Comparison of ENCODE assay signal across 7 cellular contexts in the genomic region with DNA sequence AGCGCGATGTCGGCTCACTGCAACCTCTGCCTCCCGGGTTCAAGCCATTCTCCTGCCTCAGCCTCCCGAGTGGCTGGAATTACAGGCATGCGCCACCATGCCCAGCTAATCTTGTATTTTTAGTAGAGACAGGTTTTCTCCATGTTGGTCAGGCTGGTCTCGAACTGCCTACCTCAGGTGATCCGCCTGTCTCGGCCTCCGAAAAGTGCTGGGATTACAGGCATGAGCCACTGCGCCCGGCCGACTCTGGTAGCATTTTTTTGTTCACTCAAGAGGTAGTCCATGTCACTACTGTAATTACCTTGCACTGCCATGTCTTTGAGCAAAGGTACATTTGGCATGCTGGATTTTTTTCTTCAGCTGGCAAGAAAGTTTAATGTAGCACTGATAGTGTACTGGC. TPM values are rescaled to one million over a fixed set of nuclear protein-coding genes. Genes with fewer than 3 reads are reported as not detected.
DNase-seq lines count a peak whose midpoint lies in the region; ATAC-seq and TF ChIP-seq lines count a peak whose summit lies in the region.
"Not testable (repeated sequence)": the region's sequence is repeated elsewhere in the genome, so short reads cannot be mapped to it uniquely, and the experiment has no call there.

No MANE protein-coding gene starts in this region.

- DNase-seq in Calu3; OCI-LY7 (ENCODE audit: low spot score); activated CD4-positive, alpha-beta memory T cell treated with anti-CD3 and anti-CD28 coated beads for 36 hours; MCF 10A (ENCODE audit: unreplicated experiment); fibroblast of the aortic adventitia (ENCODE audit: low read depth); naive B cell; gastrocnemius medialis: not testable (repeated sequence)

- H3K27ac Mint-ChIP-seq in Calu3 (ENCODE audit: unreplicated experiment); activated CD4-positive, alpha-beta memory T cell treated with anti-CD3 and anti-CD28 coated beads for 36 hours; MCF 10A (ENCODE audit: low read depth, unreplicated experiment): not testable (repeated sequence)
- peak overlapping the region in 4 of 6 donors; percentile 43 to 97 (median 70) for H3K27ac Mint-ChIP-seq in naive B cell

- H3K4me3 ChIP-seq in OCI-LY7 (ENCODE audit: low read depth, low read length, poor library complexity, severe bottlenecking): not testable (repeated sequence)
- H3K4me3 ChIP-seq in fibroblast of the aortic adventitia (ENCODE audit: low read depth, low read length) (peak overlapping the region; percentile 13), gastrocnemius medialis (peak overlapping the region; percentile 80 to 99 (median 92))

- H2AFZ ChIP-seq in OCI-LY7 (ENCODE audit: low read length): not testable (repeated sequence)

- H3K27me3 ChIP-seq in gastrocnemius medialis: not testable (repeated sequence)

- peak overlapping the region; percentile 99; the same call in 1 of the 2 replicates for H3K4me2 ChIP-seq in OCI-LY7 (ENCODE audit: low read length)

- H3K36me3 Mint-ChIP-seq in Calu3 (ENCODE audit: insufficient read depth, unreplicated experiment) (peaks cover 57% of the 10 kb centered on the region), MCF 10A (ENCODE audit: insufficient read depth, unreplicated experiment) (peaks cover 23% of the 10 kb centered on the region)
- H3K36me3 Mint-ChIP-seq in activated CD4-positive, alpha-beta memory T cell treated with anti-CD3 and anti-CD28 coated beads for 36 hours: peaks cover 15% of the 10 kb centered on the region
- H3K36me3 Mint-ChIP-seq in naive B cell: not testable (repeated sequence)

- not testable (repeated sequence) for H3K27me3 Mint-ChIP-seq in Calu3 (ENCODE audit: unreplicated experiment); activated CD4-positive, alpha-beta memory T cell treated with anti-CD3 and anti-CD28 coated beads for 36 hours; MCF 10A (ENCODE audit: insufficient read depth, unreplicated experiment); naive B cell

- intact Hi-C loops in Calu3 (cut with micrococcal nuclease; ENCODE audit: unreplicated experiment) (loop anchor here (5.0 kb wide), 1 partner anchor 46 kb away; no protein-coding TSS in a partner anchor), OCI-LY7 (cut with micrococcal nuclease; ENCODE audit: unreplicated experiment) (loop anchor here (2.0 kb wide), 1 partner anchor 78 kb away; a partner anchor contains a TSS), gastrocnemius medialis (cut with DNase I; ENCODE audit: low total_unique reads) (loop anchor here (5.0 kb wide), 1 partner anchor 111 kb away; no protein-coding TSS in a partner anchor)
- intact Hi-C loops in activated CD4-positive, alpha-beta memory T cell treated with anti-CD3 and anti-CD28 coated beads for 36 hours (cut with micrococcal nuclease): loop anchor here (5.0 kb wide), 2 partner anchors 394 to 454 kb away; a partner anchor contains a TSS
- intact Hi-C loops in MCF 10A (cut with micrococcal nuclease): not testable (repeated sequence)

- H3K36me3 ChIP-seq in OCI-LY7 (ENCODE audit: insufficient read depth, low read length): peaks cover 31% of the 10 kb centered on the region
- not testable (repeated sequence) for H3K36me3 ChIP-seq in gastrocnemius medialis

- peaks cover 73% of the 10 kb centered on the region for H3K79me2 ChIP-seq in OCI-LY7 (ENCODE audit: insufficient read depth, low read depth, low read length)

- H3K4me3 Mint-ChIP-seq in Calu3 (ENCODE audit: low read depth, unreplicated experiment) (peak overlapping the region; percentile 94), MCF 10A (ENCODE audit: unreplicated experiment) (peak overlapping the region; percentile 78), naive B cell (peak overlapping the region in 7 of 8 donors; percentile 15 to 98 (median 88))
- H3K4me3 Mint-ChIP-seq in activated CD4-positive, alpha-beta memory T cell treated with anti-CD3 and anti-CD28 coated beads for 36 hours: peak overlapping the region; percentile 29

- peaks cover 48% of the 10 kb centered on the region for H3K4me1 Mint-ChIP-seq in Calu3 (ENCODE audit: low read depth, unreplicated experiment)
- peaks cover 71% of the 10 kb centered on the region for H3K4me1 Mint-ChIP-seq in activated CD4-positive, alpha-beta memory T cell treated with anti-CD3 and anti-CD28 coated beads for 36 hours (ENCODE audit: low read depth)
- H3K4me1 Mint-ChIP-seq in MCF 10A (ENCODE audit: insufficient read depth, unreplicated experiment): peaks cover 22% of the 10 kb centered on the region
- H3K4me1 Mint-ChIP-seq in naive B cell: peaks cover 68 to 82% (median 72%) of the 10 kb centered on the region in 3 donors

- in situ Hi-C loops in gastrocnemius medialis (cut with MboI; ENCODE audit: low sequenced_read_pairs in 4 of 4): loop anchor here in 1 of 4 donors (10.0 kb wide), 1 partner anchor 66 kb away; no protein-coding TSS in a partner anchor

- CTCF ChIA-PET in Calu3 (lab: Charles Lee); OCI-LY7 (lab: Charles Lee; ENCODE audit: unreplicated experiment): not testable (repeated sequence)
- CTCF ChIA-PET in activated CD4-positive, alpha-beta memory T cell treated with anti-CD3 and anti-CD28 coated beads for 36 hours (lab: Charles Lee): interaction anchor here (2.7 kb wide), 1 partner anchor 67 kb away, joined by 10 read pairs; no protein-coding TSS in a partner anchor
- CTCF ChIA-PET in MCF 10A (lab: Yijun Ruan, JAX): interaction anchor here (0.6 to 4.3 kb wide), 3 partner anchors 48 to 112 kb away, joined by 3 to 30 read pairs (median 3); no protein-coding TSS in a partner anchor

- H3K4me1 ChIP-seq in OCI-LY7 (ENCODE audit: insufficient read depth, low read length, poor library complexity, severe bottlenecking): peaks cover 27% of the 10 kb centered on the region
- peaks cover 62 to 67% of the 10 kb centered on the region in 2 donors for H3K4me1 ChIP-seq in gastrocnemius medialis

- BruUV-seq in Calu3 (replicated peaks; lab: Mats Ljungman, UMichigan); OCI-LY7 (replicated peaks; lab: Mats Ljungman, UMichigan); MCF 10A (replicated peaks; lab: Mats Ljungman, UMichigan): not testable (repeated sequence)

- H3K9me3 ChIP-seq in OCI-LY7 (ENCODE audit: low read length); gastrocnemius medialis: not testable (repeated sequence)

- H3K9me2 ChIP-seq in OCI-LY7 (ENCODE audit: insufficient read depth, low read length): not testable (repeated sequence)

- not testable (repeated sequence) for H3K9me3 Mint-ChIP-seq in Calu3 (ENCODE audit: low read depth, unreplicated experiment); activated CD4-positive, alpha-beta memory T cell treated with anti-CD3 and anti-CD28 coated beads for 36 hours; MCF 10A (ENCODE audit: unreplicated experiment); naive B cell

- TF ChIP-seq CTCF in Calu3 (IDR thresholded peaks at IDR 0.05; ENCODE audit: unreplicated experiment); OCI-LY7 (conservative IDR thresholded peaks at IDR 0.05; ENCODE audit: low read length); MCF 10A (IDR thresholded peaks at IDR 0.05; ENCODE audit: unreplicated experiment); fibroblast of the aortic adventitia (IDR thresholded peaks at IDR 0.05; ENCODE audit: insufficient read depth, low read length); gastrocnemius medialis (IDR thresholded peaks at IDR 0.05 in 4 of 5, conservative IDR thresholded peaks at IDR 0.05 in 1 of 5): not testable (repeated sequence)

- not testable (repeated sequence) for ATAC-seq in naive B cell (ENCODE audit: low read depth in 2 of 2); gastrocnemius medialis

- not testable (repeated sequence) for H3K27ac ChIP-seq in OCI-LY7 (ENCODE audit: low read depth, low read length, poor library complexity, severe bottlenecking)
- peak overlapping the region; percentile 96 to 99 (median 98) for H3K27ac ChIP-seq in gastrocnemius medialis

- POLR2A ChIA-PET in OCI-LY7 (lab: Charles Lee): interaction anchor here (0.6 to 0.8 kb wide), 2 partner anchors 22 to 47 kb away, joined by 4 read pairs; no protein-coding TSS in a partner anchor
- POLR2A ChIA-PET in activated CD4-positive, alpha-beta memory T cell treated with anti-CD3 and anti-CD28 coated beads for 36 hours (lab: Charles Lee): interaction anchor here (3.1 kb wide), 1 partner anchor 60 kb away, joined by 14 read pairs; no protein-coding TSS in a partner anchor
- POLR2A ChIA-PET in MCF 10A (lab: Yijun Ruan, JAX): interaction anchor here (1.2 to 1.3 kb wide), 2 partner anchors 47 to 75 kb away, joined by 3 to 4 read pairs; no protein-coding TSS in a partner anchor

- H4K20me1 ChIP-seq in OCI-LY7 (ENCODE audit: insufficient read depth, low read length): peaks cover 30% of the 10 kb centered on the region

- not testable (repeated sequence) for TF ChIP-seq POLR2A in gastrocnemius medialis (IDR thresholded peaks at IDR 0.05)

RNA-seq across cellular contexts. Expression of a gene that starts 2.5 kb away (rescaled TPM):
- total RNA-seq in Calu3 (2022) (491 and 522 TPM in 2 replicates), OCI-LY7 (2022) (129 and 143 TPM in 2 replicates), MCF 10A (2022) (172 and 221 TPM in 2 replicates), fibroblast of the aortic adventitia (ENCODE audit: low replicate concordance) (96.8 and 166 TPM in 2 replicates), gastrocnemius medialis (100 to 1,000 TPM; 102 to 190 (median 149) TPM)
- total RNA-seq in OCI-LY7 (2014; rRNA removed; shearing (Covaris generic)): 24.5 and 30.1 TPM in 2 replicates
- 100 to 1,000 TPM; 264 to 272 TPM for total RNA-seq in activated CD4-positive, alpha-beta memory T cell treated with anti-CD3 and anti-CD28 coated beads for 36 hours
- 100 to 1,000 TPM; 165 to 252 (median 189) TPM for polyA plus RNA-seq in naive B cell (ENCODE audit: low read depth in 6 of 6)

Comparison
In these comparisons a context has a peak if more than half of its experiments do, and no peak if none do; other contexts are left out.
1. H3K4me3 Mint-ChIP-seq: peak in every context shown above with its lines; median percentile 94 in Calu3; 88 in naive B cell; 78 in MCF 10A; 29 in activated CD4-positive, alpha-beta memory T cell treated with anti-CD3 and anti-CD28 coated beads for 36 hours.